Comparison of ENCODE assay signal across 1 cellular context in genomic region chr17:59764292-59764741, GRCh38.
TF ChIP-seq lines count a peak whose summit lies in the region.

No MANE protein-coding gene starts in this region.

TF ChIP-seq in IMR-90, 13 proteins besides CTCF, POLR2A, EP300 and RAD21 (continued from another document):
- TF ChIP-seq ELK1 (IDR thresholded peaks at IDR 0.05; ENCODE audit: borderline replicate concordance, low read depth, low read length), result no peak
